In the genomic region with DNA sequence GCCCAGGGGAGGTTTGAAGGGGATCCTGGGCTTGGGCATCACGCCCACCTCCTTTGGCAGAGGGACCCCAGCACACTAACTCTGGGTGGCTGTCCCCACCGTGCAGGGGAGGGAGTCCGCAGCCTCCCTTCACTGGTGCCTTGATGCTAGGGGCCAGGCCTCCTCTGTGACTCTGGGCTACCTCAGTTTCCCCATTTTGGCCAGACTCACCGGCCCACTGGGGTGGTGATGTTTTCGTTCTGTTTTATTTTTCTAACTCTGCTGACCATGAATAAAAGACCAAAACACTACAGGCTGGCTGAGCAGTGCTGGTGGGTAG, we compare ENCODE assay signal across 8 cellular contexts. TPM values are rescaled to one million over a fixed set of nuclear protein-coding genes. Genes with fewer than 3 reads are reported as not detected.
DNase-seq lines count a peak whose midpoint lies in the region; ATAC-seq and TF ChIP-seq lines count a peak whose summit lies in the region.

No MANE protein-coding gene starts in this region.

- DNase-seq in RWPE2 (ENCODE audit: low spot score) = no peak
- no peak for DNase-seq in epithelial cell of proximal tubule (ENCODE audit: low read depth)
- DNase-seq in prostate gland (ENCODE audit: low spot score) = no peak
- DNase-seq in HT-29 (ENCODE audit: low spot score) = no peak
- no peak for DNase-seq in NK-92 treated with Interleukin-12 subunit alpha and Interleukin-12 subunit beta, amount 100 ng/mL, for 24 hours (lab: John Stamatoyannopoulos, UW)
- no peak for DNase-seq in mesenteric fat pad (ENCODE audit: low spot score)
- DNase-seq in D341Med (ENCODE audit: low spot score) = no peak

- H3F3A ChIP-seq in DOHH2 (ENCODE audit: control insufficient read depth, insufficient read depth) = peaks cover 6% of the 10 kb centered on the region; the same call in 1 of the 2 replicates

- TF ChIP-seq CTCF in DOHH2 (IDR thresholded peaks at IDR 0.05; ENCODE audit: low read depth, low read length, poor library complexity, severe bottlenecking) (no peak), RWPE2 (IDR thresholded peaks at IDR 0.05; ENCODE audit: poor library complexity, severe bottlenecking) (no peak), epithelial cell of proximal tubule (conservative IDR thresholded peaks at IDR 0.05; ENCODE audit: low read depth, low read length) (no peak), prostate gland (IDR thresholded peaks at IDR 0.05) (no peak)

- H3K4me2 ChIP-seq in DOHH2 (ENCODE audit: low read length) = peak overlapping the region; percentile 86

- no peak for ATAC-seq in RWPE2 (ENCODE audit: low read depth)

- WGBS in prostate gland = 26% methylated on average over 4 of the region's 5 CpGs

- H3K4me1 ChIP-seq in DOHH2 (ENCODE audit: control insufficient read depth, low read length) = peaks cover 32% of the 10 kb centered on the region
- peaks cover 18% of the 10 kb centered on the region for H3K4me1 ChIP-seq in RWPE2 (ENCODE audit: insufficient read depth, poor library complexity, severe bottlenecking)
- peaks cover 20% of the 10 kb centered on the region for H3K4me1 ChIP-seq in prostate gland (replicated peaks)

- H3K27me3 ChIP-seq in DOHH2 (ENCODE audit: control insufficient read depth, low read length) = no peaks in the 10 kb centered on the region
- no peaks in the 10 kb centered on the region for H3K27me3 ChIP-seq in RWPE2 (ENCODE audit: insufficient read depth, poor library complexity, severe bottlenecking)
- H3K27me3 ChIP-seq in prostate gland (replicated peaks; ENCODE audit: insufficient read depth) = no peaks in the 10 kb centered on the region

- H3K27ac ChIP-seq in DOHH2 (ENCODE audit: low read depth, low read length) (peak overlapping the region; percentile 70), RWPE2 (ENCODE audit: poor library complexity, severe bottlenecking) (peak overlapping the region; percentile 98), prostate gland (peak overlapping the region; percentile 86 to 98)

- H3K36me3 ChIP-seq in DOHH2 (ENCODE audit: control insufficient read depth, low read length) (peaks cover 39% of the 10 kb centered on the region), RWPE2 (ENCODE audit: low read depth) (peaks cover 39% of the 10 kb centered on the region), prostate gland (peaks cover 0 to 5% of the 10 kb centered on the region in 2 donors)

- H4K20me1 ChIP-seq in DOHH2 (ENCODE audit: control insufficient read depth, insufficient read depth, low read depth, low read length) = no peaks in the 10 kb centered on the region

- H3K4me3 ChIP-seq in DOHH2 (ENCODE audit: low read length) (peak overlapping the region; percentile 80), RWPE2 (ENCODE audit: severe bottlenecking) (peak overlapping the region; percentile 83), epithelial cell of proximal tubule (ENCODE audit: low read depth, low read length) (peak overlapping the region; percentile 75), prostate gland (peak overlapping the region; percentile 41 to 57)

- intact Hi-C loops in prostate gland (cut with DNase I) = no loop called here

- no peaks in the 10 kb centered on the region for H3K9me2 ChIP-seq in DOHH2 (replicated peaks; ENCODE audit: control insufficient read depth, low read length)

- H3K79me2 ChIP-seq in DOHH2 (ENCODE audit: control insufficient read depth, low read length) = peaks cover 42% of the 10 kb centered on the region

- no peak for TF ChIP-seq POLR2A in prostate gland (IDR thresholded peaks at IDR 0.05)

- H3K9me3 ChIP-seq in DOHH2 (ENCODE audit: control insufficient read depth, insufficient read depth, low read length) (no peaks in the 10 kb centered on the region), RWPE2 (ENCODE audit: severe bottlenecking) (no peaks in the 10 kb centered on the region), prostate gland (no peaks in the 10 kb centered on the region)

RNA-seq across cellular contexts. Expression of a gene that starts 0.5 kb away (rescaled TPM):
- 112 and 117 TPM in 2 replicates for total RNA-seq in epithelial cell of proximal tubule
- 100 to 1,000 TPM in 1 of 2 donors, 10 to 100 TPM in 1; 65.9 to 113 TPM for total RNA-seq in prostate gland
- 20.0 and 23.5 TPM in 2 replicates for total RNA-seq in HT-29 (2014; rRNA removed; shearing (Covaris generic))
- 71.0 TPM for total RNA-seq in mesenteric fat pad

RNA-seq across cellular contexts. Expression of a gene that starts 8.2 kb away (rescaled TPM):
- total RNA-seq in epithelial cell of proximal tubule (83.3 and 154 TPM in 2 replicates), prostate gland (100 to 1,000 TPM; 105 to 182 TPM), mesenteric fat pad (135 TPM)
- total RNA-seq in HT-29 (2014; rRNA removed; shearing (Covaris generic)) = 211 and 222 TPM in 2 replicates

RNA-seq across cellular contexts. Expression of a gene that starts 14.2 kb away (rescaled TPM):
- 11.4 and 18.4 TPM in 2 replicates for total RNA-seq in epithelial cell of proximal tubule
- 10 to 100 TPM; 22.0 to 29.4 TPM for total RNA-seq in prostate gland
- 68.7 and 85.6 TPM in 2 replicates for total RNA-seq in HT-29 (2014; rRNA removed; shearing (Covaris generic))
- total RNA-seq in mesenteric fat pad = 21.7 TPM

RNA-seq across cellular contexts. Expression of a gene that starts 22.8 kb away (rescaled TPM):
- total RNA-seq in epithelial cell of proximal tubule = 0.58 and 4.3 TPM in 2 replicates
- total RNA-seq in prostate gland = 1 to 10 TPM; 6.4 to 8.4 TPM
- total RNA-seq in HT-29 (2014; rRNA removed; shearing (Covaris generic)) = 30.4 and 31.0 TPM in 2 replicates
- total RNA-seq in mesenteric fat pad = 5.1 TPM

RNA-seq across cellular contexts. Expression of a gene that starts 29.0 kb away (rescaled TPM):
- 0.51 and 3.3 TPM in 2 replicates for total RNA-seq in epithelial cell of proximal tubule
- total RNA-seq in prostate gland = 10 to 100 TPM in 1 of 2 donors, 1 to 10 TPM in 1; 6.6 to 17.5 TPM
- 0.13 and 1.1 TPM in 2 replicates for total RNA-seq in HT-29 (2014; rRNA removed; shearing (Covaris generic))
- total RNA-seq in mesenteric fat pad = 1.9 TPM
